10 cellular contexts compared by ENCODE assay signal in the genomic region with DNA sequence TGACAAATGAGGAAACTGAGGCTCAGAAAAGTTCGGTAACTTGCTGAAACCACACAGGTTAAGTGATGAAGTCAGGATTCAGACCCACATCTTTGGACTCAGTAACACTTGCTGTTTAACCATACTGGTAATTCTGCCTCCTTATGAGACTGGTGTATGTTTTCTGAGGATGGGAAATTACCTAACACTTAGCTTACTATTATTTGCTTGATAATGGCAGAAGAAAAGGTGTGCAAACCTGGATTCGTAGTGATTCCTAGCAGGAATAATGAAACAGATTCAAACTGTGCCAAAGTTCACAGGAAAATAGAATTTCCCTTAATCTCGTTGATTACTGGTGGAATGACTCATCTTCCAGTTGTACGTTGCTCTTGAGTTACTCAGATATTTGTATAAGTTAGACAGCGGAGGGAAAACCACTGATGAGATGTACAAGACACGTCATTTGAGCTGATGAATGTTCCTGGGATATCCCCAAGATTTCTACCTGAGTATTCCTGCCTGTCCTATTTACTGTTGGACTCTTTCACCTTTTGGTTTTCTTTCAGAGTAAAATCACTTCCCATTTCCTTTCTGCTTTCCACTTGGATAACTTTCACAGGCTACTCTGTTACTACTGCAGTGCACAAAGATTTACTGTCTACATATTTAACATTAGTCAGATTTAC. TPM values are rescaled to one million over a fixed set of nuclear protein-coding genes. Genes with fewer than 3 reads are reported as not detected.
DNase-seq lines count a peak whose midpoint lies in the region; ATAC-seq and TF ChIP-seq lines count a peak whose summit lies in the region.
"Had no signal": no experiment of that assay in that cellular context is flagged by ENCODE, and none has a peak within 500 bp of the region (broad histone marks: within the 10 kb centered on the region; RNA-seq: fewer than 3 reads in every experiment).

No MANE protein-coding gene starts in this region.

- no peaks in the 10 kb centered on the region for H3K27me3 ChIP-seq in HCT116 (ENCODE audit: insufficient read depth, low read length)
- no peaks in the 10 kb centered on the region for H3K27me3 ChIP-seq in naive thymus-derived CD4-positive, alpha-beta T cell (ENCODE audit: control insufficient read depth in 2 of 2, insufficient read depth in 2 of 2, low read length in 2 of 2)
- no peaks in the 10 kb centered on the region for H3K27me3 ChIP-seq in psoas muscle (ENCODE audit: insufficient read depth in 3 of 3, low read length in 2 of 3)
- H3K27me3 ChIP-seq: neural progenitor cell, tibial artery had no signal

- no peaks in the 10 kb centered on the region for H4K20me1 ChIP-seq in HCT116 (ENCODE audit: insufficient read depth)

- 76 to 81% (median 77%) methylated on average over 6 of the region's 6 CpGs for WGBS in psoas muscle, 3 donors

- peak overlapping the region in 1 of 9 donors; percentile 64 for H3K27ac Mint-ChIP-seq in naive thymus-derived CD4-positive, alpha-beta T cell

- no peaks in the 10 kb centered on the region for H3K36me3 ChIP-seq in HCT116 (ENCODE audit: control insufficient read depth in 1 of 2, insufficient read depth in 2 of 2, low read length in 2 of 2)
- H3K36me3 ChIP-seq in naive thymus-derived CD4-positive, alpha-beta T cell (ENCODE audit: control insufficient read depth in 2 of 3, insufficient read depth in 3 of 3, low read length in 3 of 3) = peaks cover 0 to 21% (median 8%) of the 10 kb centered on the region in 3 experiments
- peaks cover 2 to 5% of the 10 kb centered on the region in 2 donors for H3K36me3 ChIP-seq in psoas muscle (ENCODE audit: insufficient read depth in 1 of 2, low read depth in 1 of 2)
- H3K36me3 ChIP-seq: neural progenitor cell had no signal

- H3K9me3 ChIP-seq in HCT116 (ENCODE audit: control insufficient read depth in 1 of 2, insufficient read depth in 1 of 2, low read depth in 1 of 2, low read length in 2 of 2) = no peaks in the 10 kb centered on the region
- no peaks in the 10 kb centered on the region for H3K9me3 ChIP-seq in naive thymus-derived CD4-positive, alpha-beta T cell (ENCODE audit: control insufficient read depth in 2 of 3, low read length in 3 of 3)
- no peaks in the 10 kb centered on the region for H3K9me3 ChIP-seq in psoas muscle
- H3K9me3 ChIP-seq: tibial artery had no signal

- H3K79me2 ChIP-seq in HCT116 (ENCODE audit: insufficient read depth, low read length) = peaks cover 6% of the 10 kb centered on the region; the same call in 1 of the 2 replicates

- peaks cover 10 to 50% (median 30%) of the 10 kb centered on the region in 5 donors for H3K36me3 Mint-ChIP-seq in naive thymus-derived CD4-positive, alpha-beta T cell

- H3K9ac ChIP-seq in HCT116 (ENCODE audit: low read length) = peak overlapping the region; percentile 40
- H3K9ac ChIP-seq: neural progenitor cell had no signal

- H3K27me3 Mint-ChIP-seq in naive thymus-derived CD4-positive, alpha-beta T cell = no peaks in the 10 kb centered on the region

- no peak for TF ChIP-seq RAD21 in HCT116 (IDR thresholded peaks at IDR 0.05; ENCODE audit: low read depth)

- H3K9me2 ChIP-seq in HCT116 (ENCODE audit: insufficient read depth) = no peaks in the 10 kb centered on the region

- H3K4me1 ChIP-seq in HCT116 (ENCODE audit: control insufficient read depth in 1 of 2, insufficient read depth in 2 of 2, low read length in 2 of 2) = peaks cover 12 to 22% of the 10 kb centered on the region in 2 experiments
- H3K4me1 ChIP-seq in naive thymus-derived CD4-positive, alpha-beta T cell (ENCODE audit: control insufficient read depth in 2 of 2, insufficient read depth in 2 of 2, low read length in 2 of 2) = peaks cover 5 to 18% of the 10 kb centered on the region in 2 donors
- H3K4me1 ChIP-seq in psoas muscle = peaks cover 6% of the 10 kb centered on the region
- H3K4me1 ChIP-seq: tibial artery had no signal

- RAD21 ChIA-PET in HCT116 (lab: Charles Lee; ENCODE audit: low non-redundant PET in 1 of 2, low total read pairs in 2 of 2, uncharacterized antibody in 2 of 2, unreplicated experiment in 2 of 2) = no interaction called here

- no peak for TF ChIP-seq POLR2A in HCT116 (IDR thresholded peaks at IDR 0.05; ENCODE audit: borderline replicate concordance, extremely low read depth, insufficient read depth, insufficient read length)

- DNase-seq in AG08395 (ENCODE audit: low spot score) (peak; percentile 74), HCT116 (ENCODE audit: low read depth, low spot score) (peak; percentile 88), amniotic stem cell (lab: John Stamatoyannopoulos, UW) (peak; percentile 68), left lobe of liver (ENCODE audit: low spot score) (no peak), psoas muscle (no peak), Ammon's horn (ENCODE audit: low spot score) (no peak)
- DNase-seq in naive thymus-derived CD4-positive, alpha-beta T cell = no peak
- DNase-seq: tibial artery had no signal

- POLR2A ChIA-PET in HCT116 (lab: Charles Lee) = interaction anchor here (0.6 to 1.4 kb wide), 2 partner anchors 39 to 244 kb away, joined by 3 read pairs; partner anchors contain the start of gene PPP2R3C
- POLR2A ChIA-PET in naive thymus-derived CD4-positive, alpha-beta T cell (lab: Charles Lee) = no interaction called here

- no peak overlapping the region for H3K4me3 Mint-ChIP-seq in naive thymus-derived CD4-positive, alpha-beta T cell

- peak; percentile 94 for ATAC-seq in HCT116
- peak; percentile 45 for ATAC-seq in left lobe of liver
- no peak for ATAC-seq in naive thymus-derived CD4-positive, alpha-beta T cell
- no peak for ATAC-seq in psoas muscle
- ATAC-seq in HG03457 (IDR thresholded peaks at IDR 0.05; ENCODE audit: unreplicated experiment) = no peak

- no TSS peak for BruUV-seq in HCT116 (replicated peaks; lab: Mats Ljungman, UMichigan)

- intact Hi-C loops in HCT116 (cut with micrococcal nuclease) = no loop called here
- intact Hi-C loops in naive thymus-derived CD4-positive, alpha-beta T cell (cut with micrococcal nuclease) = loop anchor here (5.0 kb wide), 2 partner anchors 38 to 42 kb away; partner anchors contain the start of genes PPP2R3C (in 1 of the 2) and PRORP (in 1 of the 2)
- intact Hi-C loops in psoas muscle (cut with DNase I) = loop anchor here in 1 of 2 donors (5.0 kb wide), 1 partner anchor 52 kb away; no protein-coding TSS in a partner anchor

- CTCF ChIA-PET in HCT116 (lab: Charles Lee) = interaction anchor here (1.1 kb wide), 1 partner anchor 38 kb away, joined by 3 read pairs; the partner anchor contains the start of genes PPP2R3C and PRORP
- CTCF ChIA-PET in naive thymus-derived CD4-positive, alpha-beta T cell (lab: Charles Lee) = no interaction called here

- peak overlapping the region; percentile 59 for H3K4me2 ChIP-seq in HCT116 (ENCODE audit: low read length)
- H3K4me2 ChIP-seq: neural progenitor cell had no signal

- no peak overlapping the region for H2AFZ ChIP-seq in HCT116 (ENCODE audit: low read depth, low read length, poor library complexity, severe bottlenecking)
- H2AFZ ChIP-seq: neural progenitor cell had no signal

- no peaks in the 10 kb centered on the region for H3K9me3 Mint-ChIP-seq in naive thymus-derived CD4-positive, alpha-beta T cell
- H3K9me3 Mint-ChIP-seq: neural progenitor cell had no signal

- H3K27ac ChIP-seq in HCT116 (ENCODE audit: low read depth, low read length) (no peak overlapping the region; the same call in 1 of the 2 replicates), psoas muscle (no peak overlapping the region)
- no peak overlapping the region for H3K27ac ChIP-seq in naive thymus-derived CD4-positive, alpha-beta T cell (ENCODE audit: low read depth, low read length)
- H3K27ac ChIP-seq: neural progenitor cell, tibial artery had no signal

- H3K4me3 ChIP-seq in HCT116 (replicated peaks in 1 of 2; ENCODE audit: low read depth in 1 of 2, low read length in 2 of 2) (peak overlapping the region in 1 of 2 experiments; percentile 2; a peak in 2 of 4 replicates), psoas muscle (no peak overlapping the region)
- no peak overlapping the region for H3K4me3 ChIP-seq in naive thymus-derived CD4-positive, alpha-beta T cell (ENCODE audit: low read length)
- H3K4me3 ChIP-seq: neural progenitor cell, tibial artery had no signal

- peaks cover 16 to 65% (median 49%) of the 10 kb centered on the region in 7 donors for H3K4me1 Mint-ChIP-seq in naive thymus-derived CD4-positive, alpha-beta T cell

- TF ChIP-seq CTCF in HCT116 (IDR thresholded peaks at IDR 0.05 in 2 of 3, conservative IDR thresholded peaks at IDR 0.05 in 1 of 3; ENCODE audit: borderline replicate concordance in 1 of 3, insufficient read depth in 1 of 3, low read depth in 2 of 3, low read length in 2 of 3) = no peak
- no peak for TF ChIP-seq CTCF in psoas muscle (IDR thresholded peaks at IDR 0.05)

TF ChIP-seq in HCT116, 20 proteins besides CTCF, POLR2A, EP300 and RAD21:
- TF ChIP-seq SP1 (IDR thresholded peaks at IDR 0.05; ENCODE audit: low read depth) (peak; percentile 73; the same call in 1 of the 2 replicates), TCF7L2 (IDR thresholded peaks at IDR 0.05; ENCODE audit: borderline replicate concordance, extremely low read depth, insufficient read depth, insufficient read length) (no peak), EZH2phosphoT487 (IDR thresholded peaks at IDR 0.05; ENCODE audit: borderline replicate concordance) (no peak), CEBPB (IDR thresholded peaks at IDR 0.05; ENCODE audit: low read depth) (peak; percentile 61), JUND (IDR thresholded peaks at IDR 0.05) (peak; percentile 75), CBX3 (IDR thresholded peaks at IDR 0.05; ENCODE audit: low read depth) (peak; percentile 46; the same call in 1 of the 2 replicates), SRF (IDR thresholded peaks at IDR 0.05; ENCODE audit: low read depth) (no peak), POLR2AphosphoS5 (IDR thresholded peaks at IDR 0.05; ENCODE audit: low read depth, low read length) (0 out of 2 replicates have a peak, but pooled peaks have one; percentile 17), FOSL1 (IDR thresholded peaks at IDR 0.05; ENCODE audit: low read depth) (peak; percentile 87)

RNA-seq across cellular contexts. Expression of gene PRORP, which starts 37.5 kb away (rescaled TPM):
- total RNA-seq in HCT116 (2021; ENCODE audit: unreplicated experiment) = 28.0 TPM
- 12.7 and 13.7 TPM in 2 replicates for polyA plus RNA-seq in HCT116 (2012)
- 18.1 TPM for total RNA-seq in left lobe of liver
- 10 to 100 TPM; 31.2 to 40.9 (median 38.4) TPM for total RNA-seq in naive thymus-derived CD4-positive, alpha-beta T cell
- polyA plus RNA-seq in naive thymus-derived CD4-positive, alpha-beta T cell = 10 to 100 TPM; 67.4 to 77.3 TPM
- 10 to 100 TPM; 15.1 to 23.0 (median 17.0) TPM for total RNA-seq in psoas muscle
- 10 to 100 TPM; 11.3 to 23.5 (median 21.6) TPM for polyA plus RNA-seq in psoas muscle

RNA-seq across cellular contexts. Expression of gene PPP2R3C, which starts 38.1 kb away (rescaled TPM):
- total RNA-seq in HCT116 (2021; ENCODE audit: unreplicated experiment) (14.1 TPM), left lobe of liver (6.1 TPM), psoas muscle (10 to 100 TPM; 22.9 to 37.1 (median 27.9) TPM)
- polyA plus RNA-seq in HCT116 (2012) = 11.3 and 14.3 TPM in 2 replicates
- total RNA-seq in naive thymus-derived CD4-positive, alpha-beta T cell = 10 to 100 TPM; 31.4 to 43.3 (median 33.5) TPM
- polyA plus RNA-seq in naive thymus-derived CD4-positive, alpha-beta T cell = 10 to 100 TPM; 51.9 to 52.2 TPM
- polyA plus RNA-seq in psoas muscle = 10 to 100 TPM; 30.9 to 67.0 (median 39.3) TPM

Comparison
In these comparisons a context has a peak if more than half of its experiments do, and no peak if none do; other contexts are left out.
1. DNase-seq: peak in AG08395 (single experiment), HCT116 (single experiment) and amniotic stem cell (single experiment); none in left lobe of liver (single experiment), naive thymus-derived CD4-positive, alpha-beta T cell (0 of 9), psoas muscle (0 of 2) and Ammon's horn (single experiment).
2. ATAC-seq: peak in HCT116 (single experiment) and left lobe of liver (single experiment); none in naive thymus-derived CD4-positive, alpha-beta T cell (single experiment), psoas muscle (0 of 4) and HG03457 (single experiment).